ENCODE assay signal across 9 cellular contexts in genomic region chr12:32305163-32305562, GRCh38.
DNase-seq lines count a peak whose midpoint lies in the region; ATAC-seq, FAIRE-seq and TF ChIP-seq lines count a peak whose summit lies in the region.
"Had no signal": no experiment of that assay in that cellular context is flagged by ENCODE, and none has a peak within 500 bp of the region (broad histone marks: within the 10 kb centered on the region; RNA-seq: fewer than 3 reads in every experiment).

No MANE protein-coding gene starts in this region.

- no peak overlapping the region for H2BK15ac ChIP-seq in mesenchymal stem cell (ENCODE audit: low read depth, poor library complexity, severe bottlenecking)

- dilution Hi-C loops in endothelial cell of umbilical vein (cut with MboI; ENCODE audit: extremely low pct_ligation_motif_present, low sequenced_read_pairs): no loop called here

- no peak overlapping the region for H4K8ac ChIP-seq in mesenchymal stem cell (ENCODE audit: low read length)

- H3K27me3 Mint-ChIP-seq in activated T-cell treated with anti-CD3 and anti-CD28 coated beads, Interleukin-2, amount 50 U/mL, for 72 hours (ENCODE audit: low read depth): no peaks in the 10 kb centered on the region
- no peaks in the 10 kb centered on the region for H3K27me3 Mint-ChIP-seq in mesothelial cell of epicardium (ENCODE audit: low read depth)

- intact Hi-C loops in endothelial cell of umbilical vein (cut with micrococcal nuclease): loop anchor here (2.0 kb wide), 1 partner anchor 198 kb away; the partner anchor contains the start of gene BICD1

- no peaks in the 10 kb centered on the region for H3K4me1 ChIP-seq in endothelial cell of umbilical vein (ENCODE audit: control insufficient read depth, extremely low read depth, insufficient read depth, low read length)
- peaks cover 5% of the 10 kb centered on the region for H3K4me1 ChIP-seq in mesenchymal stem cell (ENCODE audit: control insufficient read depth, insufficient read depth, low read depth, low read length)

- H4K20me1 ChIP-seq in endothelial cell of umbilical vein (replicated peaks; ENCODE audit: control insufficient read depth, extremely low read depth, insufficient read depth, low read length): no peaks in the 10 kb centered on the region

- TF ChIP-seq CTCF in endothelial cell of umbilical vein (IDR thresholded peaks at IDR 0.05; ENCODE audit: extremely low read depth in 1 of 2, insufficient read depth in 1 of 2, low read depth in 1 of 2, low read length in 2 of 2): peak in 1 of 2 donors; percentile 27
- no peak for TF ChIP-seq CTCF in mesothelial cell of epicardium (IDR thresholded peaks at IDR 0.05; ENCODE audit: unreplicated experiment)

- H3K27ac Mint-ChIP-seq in activated T-cell treated with anti-CD3 and anti-CD28 coated beads, Interleukin-2, amount 50 U/mL, for 72 hours: no peak overlapping the region
- H3K27ac Mint-ChIP-seq in mesothelial cell of epicardium: no peak overlapping the region

- TF ChIP-seq POLR2A in endothelial cell of umbilical vein (IDR thresholded peaks at IDR 0.05; ENCODE audit: low read depth, low read length): no peak

- CTCF ChIA-PET in endothelial cell of umbilical vein (lab: Charles Lee): interaction anchor here (1.0 to 5.4 kb wide), 3 partner anchors 245 to 652 kb away, joined by 3 to 25 read pairs (median 20); no protein-coding TSS in a partner anchor

- no peaks in the 10 kb centered on the region for H3K9me1 ChIP-seq in endothelial cell of umbilical vein (replicated peaks; ENCODE audit: control insufficient read depth, extremely low read depth, insufficient read depth, low read length)

- H3K36me3 ChIP-seq in endothelial cell of umbilical vein (ENCODE audit: control insufficient read depth in 2 of 2, extremely low read depth in 1 of 2, insufficient read depth in 2 of 2, low read length in 2 of 2) (peaks cover 2 to 4% of the 10 kb centered on the region in 2 experiments), mesenchymal stem cell (ENCODE audit: control insufficient read depth in 1 of 2, insufficient read depth in 2 of 2, low read depth in 1 of 2, low read length in 2 of 2) (peaks cover 13 to 22% of the 10 kb centered on the region in 2 experiments)

- H3K14ac ChIP-seq in mesenchymal stem cell (ENCODE audit: low read length in 2 of 2): no peak overlapping the region

- no peaks in the 10 kb centered on the region for H3K9me3 Mint-ChIP-seq in activated T-cell treated with anti-CD3 and anti-CD28 coated beads, Interleukin-2, amount 50 U/mL, for 72 hours
- H3K9me3 Mint-ChIP-seq in mesothelial cell of epicardium: no peaks in the 10 kb centered on the region

- H3K9me3 ChIP-seq in endothelial cell of umbilical vein (replicated peaks; ENCODE audit: control insufficient read depth, insufficient read depth, low read length): no peaks in the 10 kb centered on the region
- no peaks in the 10 kb centered on the region for H3K9me3 ChIP-seq in mesenchymal stem cell (ENCODE audit: control insufficient read depth, low read length)

- H2BK120ac ChIP-seq in mesenchymal stem cell (ENCODE audit: low read depth, low read length): no peak overlapping the region

- H3K4me2 ChIP-seq in endothelial cell of umbilical vein (ENCODE audit: insufficient read depth, low read length) (no peak overlapping the region), mesenchymal stem cell (ENCODE audit: low read length, poor library complexity, severe bottlenecking) (no peak overlapping the region)

- no peak overlapping the region for H3K4me3 Mint-ChIP-seq in activated T-cell treated with anti-CD3 and anti-CD28 coated beads, Interleukin-2, amount 50 U/mL, for 72 hours
- H3K4me3 Mint-ChIP-seq in mesothelial cell of epicardium: no peak overlapping the region

- H3K4ac ChIP-seq in mesenchymal stem cell (ENCODE audit: low read depth in 1 of 2, low read length in 2 of 2): no peak overlapping the region

- POLR2A ChIA-PET in endothelial cell of umbilical vein (lab: Charles Lee): no interaction called here

- FAIRE-seq in endothelial cell of umbilical vein (lab: Jason Lieb, UNC): no peak

- H3K23ac ChIP-seq in mesenchymal stem cell (ENCODE audit: low read length in 2 of 2): no peak overlapping the region

- peak; percentile 14 for DNase-seq in activated T-cell treated with anti-CD3 and anti-CD28 coated beads for 4 hours
- DNase-seq in activated T-cell treated with anti-CD3 and anti-CD28 coated beads, Interleukin-2, amount 50 U/mL, for 72 hours: no peak
- DNase-seq in NCI-H82 (lab: John Stamatoyannopoulos, UW): peak; percentile 55
- DNase-seq in endothelial cell of umbilical vein (ENCODE audit: low read depth, low spot score): peak; percentile 48
- peak; percentile 13 for DNase-seq in stromal cell of bone marrow (ENCODE audit: low read depth)
- no peak for DNase-seq in mesothelial cell of epicardium (ENCODE audit: low spot score in 2 of 2, unreplicated experiment in 2 of 2)
- no peak for DNase-seq in germinal center (ENCODE audit: low spot score)
- no peak for DNase-seq in mesenchymal stem cell
- DNase-seq: GOT3 had no signal

- H3K79me2 ChIP-seq in endothelial cell of umbilical vein (ENCODE audit: control insufficient read depth, insufficient read depth, low read length): no peaks in the 10 kb centered on the region

- H3K18ac ChIP-seq in mesenchymal stem cell (ENCODE audit: low read depth in 1 of 2, low read length in 2 of 2): no peak overlapping the region

- no peak overlapping the region for H2BK5ac ChIP-seq in mesenchymal stem cell (ENCODE audit: low read depth, low read length, poor library complexity, severe bottlenecking)

- no peak overlapping the region for H3K27ac ChIP-seq in endothelial cell of umbilical vein (ENCODE audit: insufficient read depth, low read depth, low read length)
- no peak overlapping the region for H3K27ac ChIP-seq in mesenchymal stem cell (ENCODE audit: low read length, poor library complexity, severe bottlenecking)

- no peak for ATAC-seq in activated T-cell treated with anti-CD3 and anti-CD28 coated beads, Interleukin-2, amount 50 U/mL, for 72 hours (replicated peaks in 1 of 2)

- H3K79me1 ChIP-seq in mesenchymal stem cell (replicated peaks; ENCODE audit: low read length, poor library complexity, severe bottlenecking): peaks cover 23% of the 10 kb centered on the region

- no peaks in the 10 kb centered on the region for H3K27me3 ChIP-seq in endothelial cell of umbilical vein (ENCODE audit: control insufficient read depth in 2 of 2, insufficient read depth in 2 of 2, low read length in 2 of 2)
- no peaks in the 10 kb centered on the region for H3K27me3 ChIP-seq in mesenchymal stem cell (ENCODE audit: control insufficient read depth in 1 of 2, insufficient read depth in 1 of 2, low read length in 2 of 2)

- no peak overlapping the region for H2AFZ ChIP-seq in endothelial cell of umbilical vein (ENCODE audit: low read depth, low read length)
- H2AFZ ChIP-seq in mesenchymal stem cell (ENCODE audit: low read depth, low read length): no peak overlapping the region

- H3K4me3 ChIP-seq in endothelial cell of umbilical vein (replicated peaks in 1 of 3; ENCODE audit: insufficient read depth in 1 of 3, low read depth in 1 of 3, low read length in 3 of 3): no peak overlapping the region
- H3K4me3 ChIP-seq in mesenchymal stem cell (ENCODE audit: insufficient read depth in 1 of 2, low read depth in 1 of 2, low read length in 2 of 2): no peak overlapping the region

- H2AK5ac ChIP-seq in mesenchymal stem cell (ENCODE audit: low read length, severe bottlenecking): no peak overlapping the region

- H2BK12ac ChIP-seq in mesenchymal stem cell (ENCODE audit: low read length in 2 of 2): no peak overlapping the region

- H3K4me1 Mint-ChIP-seq in activated T-cell treated with anti-CD3 and anti-CD28 coated beads, Interleukin-2, amount 50 U/mL, for 72 hours (ENCODE audit: low read depth): no peaks in the 10 kb centered on the region
- H3K4me1 Mint-ChIP-seq in mesothelial cell of epicardium: peaks cover 22% of the 10 kb centered on the region

- WGBS in mesenchymal stem cell: no CpG with 5 or more reads among the region's 1 CpG

- H3K36me3 Mint-ChIP-seq in activated T-cell treated with anti-CD3 and anti-CD28 coated beads, Interleukin-2, amount 50 U/mL, for 72 hours (ENCODE audit: insufficient read depth in 2 of 2): no peaks in the 10 kb centered on the region
- peaks cover 17% of the 10 kb centered on the region for H3K36me3 Mint-ChIP-seq in mesothelial cell of epicardium

- H4K91ac ChIP-seq in mesenchymal stem cell (ENCODE audit: low read length): no peak overlapping the region

- H3K9ac ChIP-seq in endothelial cell of umbilical vein (replicated peaks; ENCODE audit: extremely low read depth, insufficient read depth, low read length) (no peak overlapping the region), mesenchymal stem cell (ENCODE audit: low read length) (no peak overlapping the region)

- no TSS peak for BruUV-seq in endothelial cell of umbilical vein (replicated peaks; lab: Mats Ljungman, UMichigan)

TF ChIP-seq in endothelial cell of umbilical vein, 7 proteins besides CTCF, POLR2A, EP300 and RAD21:
- TF ChIP-seq POLR2AphosphoS5 (IDR thresholded peaks at IDR 0.05; ENCODE audit: insufficient read depth, low read depth, low read length) (no peak), FOS (IDR thresholded peaks at IDR 0.05; ENCODE audit: borderline replicate concordance, insufficient read depth, low read length) (no peak), GATA2 (IDR thresholded peaks at IDR 0.05; ENCODE audit: insufficient read depth, insufficient read length, low read depth, low read length) (no peak), EZH2 (IDR thresholded peaks at IDR 0.05; ENCODE audit: borderline replicate concordance, low read depth, low read length, severe bottlenecking) (no peak), JUN (IDR thresholded peaks at IDR 0.05; ENCODE audit: borderline replicate concordance, insufficient read depth, insufficient read length, low read depth) (no peak), MYC (IDR thresholded peaks at IDR 0.05; ENCODE audit: low read depth, low read length) (no peak)
- TF ChIP-seq, protein P1, sequence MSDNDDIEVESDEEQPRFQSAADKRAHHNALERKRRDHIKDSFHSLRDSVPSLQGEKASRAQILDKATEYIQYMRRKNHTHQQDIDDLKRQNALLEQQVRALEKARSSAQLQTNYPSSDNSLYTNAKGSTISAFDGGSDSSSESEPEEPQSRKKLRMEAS (IDR thresholded peaks at IDR 0.05; ENCODE audit: insufficient read depth, insufficient read length): no peak

Comparison
In these comparisons a context has a peak if more than half of its experiments do, and no peak if none do; other contexts are left out.
1. DNase-seq: peak in activated T-cell treated with anti-CD3 and anti-CD28 coated beads for 4 hours (single experiment), NCI-H82 (single experiment), endothelial cell of umbilical vein (single experiment) and stromal cell of bone marrow (single experiment); none in activated T-cell treated with anti-CD3 and anti-CD28 coated beads, Interleukin-2, amount 50 U/mL, for 72 hours (0 of 2), mesothelial cell of epicardium (0 of 2), germinal center (single experiment) and mesenchymal stem cell (single experiment).